8 cellular contexts compared by ENCODE assay signal in the genomic region with DNA sequence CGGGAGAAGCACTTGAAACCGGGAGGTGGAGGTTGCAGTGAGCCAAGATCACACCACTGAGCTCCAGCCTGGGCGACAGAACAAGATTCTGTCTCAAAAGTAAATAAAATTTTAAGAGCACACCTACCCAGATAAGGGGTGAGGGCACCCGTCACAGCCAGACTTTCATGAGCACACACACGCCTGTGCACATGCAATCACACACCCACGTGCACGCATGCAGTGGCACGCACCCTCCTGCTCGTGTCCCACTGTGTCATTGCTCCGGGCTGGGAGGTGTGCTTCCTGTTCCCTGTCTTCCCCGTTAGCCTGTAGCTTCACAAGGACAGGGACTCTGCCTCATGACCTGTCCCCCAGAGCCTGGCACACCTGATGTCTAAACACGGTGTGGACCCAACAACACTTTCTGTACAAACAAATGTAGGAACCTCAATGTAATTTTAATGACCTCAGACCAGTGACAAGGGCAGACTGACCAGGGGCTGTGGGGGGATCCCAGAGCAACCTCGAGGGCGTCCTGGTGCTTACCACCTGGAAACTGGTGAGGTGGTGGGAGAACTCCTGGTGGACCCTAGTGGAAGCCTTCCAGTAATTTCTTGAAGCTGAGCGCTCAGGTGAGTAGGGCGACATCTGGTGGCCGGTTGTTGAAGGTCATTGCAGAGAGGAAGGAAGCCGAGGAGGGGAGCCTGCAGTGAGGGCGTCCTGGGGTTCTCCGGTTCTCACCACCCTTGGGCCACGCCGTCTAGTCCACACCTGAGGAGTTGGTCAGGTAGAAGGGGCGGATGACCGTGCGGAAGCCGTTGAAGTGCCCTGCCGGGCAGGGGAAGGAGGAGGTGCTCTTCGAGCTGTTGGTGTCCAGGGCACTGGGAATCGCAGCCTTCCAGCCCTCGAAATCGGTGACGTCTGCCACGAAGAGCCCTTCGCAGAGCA. TPM values are rescaled to one million over a fixed set of nuclear protein-coding genes. Genes with fewer than 3 reads are reported as not detected.
DNase-seq lines count a peak whose midpoint lies in the region; ATAC-seq and TF ChIP-seq lines count a peak whose summit lies in the region.

No MANE protein-coding gene starts in this region.

- no peak overlapping the region for H3K27ac Mint-ChIP-seq in activated B cell treated with CpG ODN at 0.5 μM for 24 hours

- intact Hi-C loops in activated B cell treated with CpG ODN at 0.5 μM for 24 hours (cut with micrococcal nuclease) (loop anchor here (1.0 to 5.0 kb wide), 4 partner anchors 46 to 524 kb away; partner anchors contain the start of gene TIMP2), mammary epithelial cell (cut with micrococcal nuclease) (loop anchor here (1.0 to 5.0 kb wide), 4 partner anchors 88 to 474 kb away; no protein-coding TSS in a partner anchor)

- H3K9me3 Mint-ChIP-seq in activated B cell treated with CpG ODN at 0.5 μM for 24 hours = no peaks in the 10 kb centered on the region

- H3K4me1 Mint-ChIP-seq in activated B cell treated with CpG ODN at 0.5 μM for 24 hours = peaks cover 7% of the 10 kb centered on the region

- DNase-seq in NK-92 treated with Interleukin-12 subunit alpha and Interleukin-12 subunit beta, amount 100 ng/mL, for 24 hours (lab: John Stamatoyannopoulos, UW) = peak; percentile 36
- DNase-seq in NK-92 (lab: John Stamatoyannopoulos, UW; ENCODE audit: unreplicated experiment) = no peak
- peak; percentile 83 for DNase-seq in NCI-H2227 treated with DMSO at 0.1 percent for 48 hours (lab: John Stamatoyannopoulos, UW)
- DNase-seq in activated B cell treated with CpG ODN at 0.5 μM for 24 hours = peak; percentile 70
- peak; percentile 47 for DNase-seq in mammary epithelial cell
- DNase-seq in iris pigment epithelial cell (ENCODE audit: low read depth) = peak; percentile 59
- peak; percentile 54 to 75 for DNase-seq in stimulated activated CD4-positive, alpha-beta T cell treated with anti-CD3 and anti-CD28 coated beads, Interleukin-1b, Interleukin-23, amount 100 ng/mL, for 1 hour (ENCODE audit: low read depth in 2 of 2)

- no peaks in the 10 kb centered on the region for H3K27me3 Mint-ChIP-seq in activated B cell treated with CpG ODN at 0.5 μM for 24 hours

- H2AFZ ChIP-seq in mammary epithelial cell (ENCODE audit: low read depth, low read length) = no peak overlapping the region

- no peaks in the 10 kb centered on the region for H3K9me3 ChIP-seq in mammary epithelial cell (replicated peaks; ENCODE audit: insufficient read depth, low read length)

- TF ChIP-seq CTCF in activated B cell treated with CpG ODN at 0.5 μM for 24 hours (IDR thresholded peaks at IDR 0.05) (peak; percentile 32), mammary epithelial cell (conservative IDR thresholded peaks at IDR 0.05 in 1 of 2, IDR thresholded peaks at IDR 0.05 in 1 of 2; ENCODE audit: extremely low read depth in 1 of 2, insufficient read depth in 1 of 2, low read depth in 1 of 2, low read length in 2 of 2) (peak; percentile 84 to 88)

- H3K36me3 ChIP-seq in mammary epithelial cell (ENCODE audit: insufficient read depth, low read length) = no peaks in the 10 kb centered on the region

- dilution Hi-C loops in mammary epithelial cell (cut with HindIII; ENCODE audit: low sequenced_read_pairs) = no loop called here

- 46% methylated on average over 24 of the region's 34 CpGs for WGBS in mammary epithelial cell (ENCODE audit: low coverage, missing lambda C conversion rate)

- H3K4me3 ChIP-seq in mammary epithelial cell (replicated peaks in 1 of 3; ENCODE audit: insufficient read depth in 1 of 3, low read depth in 2 of 3, low read length in 3 of 3) = no peak overlapping the region

- no peak overlapping the region for H3K27ac ChIP-seq in mammary epithelial cell (ENCODE audit: insufficient read depth, low read depth, low read length)

- H3K4me1 ChIP-seq in mammary epithelial cell (ENCODE audit: insufficient read depth, low read length) = peaks cover 32% of the 10 kb centered on the region

- no peaks in the 10 kb centered on the region for H4K20me1 ChIP-seq in mammary epithelial cell (ENCODE audit: insufficient read depth, low read length)

- ATAC-seq in activated B cell treated with CpG ODN at 0.5 μM for 24 hours (ENCODE audit: low read depth) (peak; percentile 88), GM18519 (IDR thresholded peaks at IDR 0.05; ENCODE audit: low FRiP score, unreplicated experiment) (no peak)

- CTCF ChIA-PET in activated B cell treated with CpG ODN at 0.5 μM for 24 hours (lab: Charles Lee) (interaction anchor here (0.6 to 4.1 kb wide), 16 partner anchors 8 to 474 kb away, joined by 3 to 54 read pairs (median 4); partner anchors contain the start of gene LGALS3BP), mammary epithelial cell (lab: Charles Lee; ENCODE audit: low non-redundant PET) (interaction anchor here (0.5 to 1.2 kb wide), 2 partner anchors 105 to 107 kb away, joined by 3 to 8 read pairs; no protein-coding TSS in a partner anchor)

- H3K9ac ChIP-seq in mammary epithelial cell (ENCODE audit: insufficient read depth, low read length) = no peak overlapping the region

- no peaks in the 10 kb centered on the region for H3K27me3 ChIP-seq in mammary epithelial cell (ENCODE audit: insufficient read depth, low read length)

- POLR2A ChIA-PET in activated B cell treated with CpG ODN at 0.5 μM for 24 hours (lab: Charles Lee) = interaction anchor here (1.0 to 1.5 kb wide), 2 partner anchors 82 to 105 kb away, joined by 3 read pairs; no protein-coding TSS in a partner anchor

- no peak overlapping the region for H3K4me3 Mint-ChIP-seq in activated B cell treated with CpG ODN at 0.5 μM for 24 hours

- in situ Hi-C loops in mammary epithelial cell (cut with MboI; ENCODE audit: low sequenced_read_pairs in 2 of 2) = loop anchor here in 1 of 2 donors (5.0 kb wide), 1 partner anchor 109 kb away; no protein-coding TSS in a partner anchor

- H3K4me2 ChIP-seq in mammary epithelial cell (ENCODE audit: insufficient read depth, low read depth, low read length) = no peak overlapping the region

- BruUV-seq in mammary epithelial cell (replicated peaks; lab: Mats Ljungman, UMichigan) = TSS peak; percentile 57

- no peaks in the 10 kb centered on the region for H3K36me3 Mint-ChIP-seq in activated B cell treated with CpG ODN at 0.5 μM for 24 hours (ENCODE audit: low read depth)

- H3K79me2 ChIP-seq in mammary epithelial cell (ENCODE audit: insufficient read depth, low read length) = peaks cover 2% of the 10 kb centered on the region

RNA-seq across cellular contexts. Expression of gene LGALS3BP, which starts 8.6 kb away (rescaled TPM):
- total RNA-seq in activated B cell treated with CpG ODN at 0.5 μM for 24 hours = 1.3 and 3.5 TPM in 2 replicates
- 100 to 1,000 TPM; 173 to 221 TPM for total RNA-seq in mammary epithelial cell
- polyA plus RNA-seq in mammary epithelial cell = 109 TPM
- 167 TPM for polyA minus RNA-seq in mammary epithelial cell

RNA-seq across cellular contexts. Expression of gene CANT1, which starts 38.5 kb away (rescaled TPM):
- total RNA-seq in activated B cell treated with CpG ODN at 0.5 μM for 24 hours (39.3 and 44.6 TPM in 2 replicates), mammary epithelial cell (10 to 100 TPM; 54.5 to 86.5 TPM)
- 61.6 TPM for polyA plus RNA-seq in mammary epithelial cell
- polyA minus RNA-seq in mammary epithelial cell = 59.7 TPM

RNA-seq across cellular contexts. Expression of gene TIMP2, which starts 45.9 kb away (rescaled TPM):
- total RNA-seq in activated B cell treated with CpG ODN at 0.5 μM for 24 hours = 3.5 and 4.2 TPM in 2 replicates
- 10 to 100 TPM; 20.7 to 31.2 TPM for total RNA-seq in mammary epithelial cell
- polyA plus RNA-seq in mammary epithelial cell = 11.5 TPM
- 19.6 TPM for polyA minus RNA-seq in mammary epithelial cell

RNA-seq across cellular contexts. Expression of gene C1QTNF1, which starts 52.9 kb away (rescaled TPM):
- not detected in 2 replicates for total RNA-seq in activated B cell treated with CpG ODN at 0.5 μM for 24 hours
- total RNA-seq in mammary epithelial cell = 10 to 100 TPM; 13.2 to 22.0 TPM
- polyA plus RNA-seq in mammary epithelial cell = 10.4 TPM
- polyA minus RNA-seq in mammary epithelial cell = 10.4 TPM

Comparison
In these comparisons a context has a peak if more than half of its experiments do, and no peak if none do; other contexts are left out.
1. RNA of gene LGALS3BP, which starts 8.6 kb away (total RNA-seq): 173 to 221 TPM in mammary epithelial cell; 1.3 to 3.5 TPM in activated B cell treated with CpG ODN at 0.5 μM for 24 hours; every median in the first group is over 10 times any median in the second.